Comparison of ENCODE assay signal across 18 cellular contexts in the genomic region with DNA sequence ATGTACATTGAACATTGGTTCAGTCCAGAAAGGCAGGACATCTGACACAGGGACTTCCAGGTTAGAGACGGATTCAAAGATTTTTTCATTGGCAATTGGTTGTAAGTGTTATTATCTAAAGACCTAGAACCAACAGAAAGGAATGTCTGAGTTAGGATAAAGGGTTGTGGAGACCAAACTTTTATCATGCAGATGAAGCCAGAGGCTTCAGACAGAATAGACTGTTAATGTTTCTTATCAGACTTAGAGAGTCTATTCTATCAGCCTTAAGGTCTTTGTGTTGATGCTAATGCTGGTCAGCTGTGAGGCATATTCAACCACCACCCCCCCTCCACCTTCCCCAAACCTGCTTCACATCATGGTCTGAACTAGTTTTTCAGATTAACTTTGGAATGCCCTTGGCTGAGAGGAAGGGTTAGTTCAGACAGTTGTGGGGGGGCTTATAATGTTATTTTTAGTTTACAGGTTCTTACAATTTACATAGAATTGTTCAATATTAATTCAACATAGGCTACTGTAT. TPM values are rescaled to one million over a fixed set of nuclear protein-coding genes. Genes with fewer than 3 reads are reported as not detected.
DNase-seq lines count a peak whose midpoint lies in the region; ATAC-seq, FAIRE-seq and TF ChIP-seq lines count a peak whose summit lies in the region.
"Had no signal": no experiment of that assay in that cellular context is flagged by ENCODE, and none has a peak within 500 bp of the region (broad histone marks: within the 10 kb centered on the region; RNA-seq: fewer than 3 reads in every experiment).

No MANE protein-coding gene starts in this region.

- H3K9ac ChIP-seq in HUES48 (ENCODE audit: low read depth, low read length) (no peak overlapping the region), H1 (replicated peaks in 1 of 4; ENCODE audit: extremely low read depth in 1 of 4, low read depth in 3 of 4, low read length in 3 of 4) (no peak overlapping the region), mesendoderm (ENCODE audit: low read length) (no peak overlapping the region)

- no peaks in the 10 kb centered on the region for H3K79me1 ChIP-seq in H1 (ENCODE audit: low read depth, low read length)
- no peaks in the 10 kb centered on the region for H3K79me1 ChIP-seq in mesendoderm (ENCODE audit: low read length)

- H3K4ac ChIP-seq in H1 (replicated peaks; ENCODE audit: insufficient read length, low read depth, low read length) (no peak overlapping the region), mesendoderm (ENCODE audit: low read depth, low read length) (no peak overlapping the region)

- DNase-seq in H1 (ENCODE audit: low read depth in 1 of 2, low spot score in 2 of 2) (no peak), mesendoderm (peak; percentile 79), A673 (ENCODE audit: low spot score) (no peak)
- DNase-seq: CD8-positive, alpha-beta T cell; COR-L47; DND-41; GDM1; KBM-7 had no signal

- no peaks in the 10 kb centered on the region for H3K79me2 ChIP-seq in H1 (ENCODE audit: control insufficient read depth in 1 of 2, insufficient read depth in 2 of 2, low read length in 2 of 2)
- no peaks in the 10 kb centered on the region for H3K79me2 ChIP-seq in mesendoderm (ENCODE audit: control insufficient read depth, insufficient read depth, low read length)

- FAIRE-seq in H1 (lab: Jason Lieb, UNC): no peak
- FAIRE-seq: A549, D721Med, GM12892, GM19239, H54 had no signal

- H2AFZ ChIP-seq in H1 (ENCODE audit: low read length): no peak overlapping the region

- intact Hi-C loops in A673 (cut with micrococcal nuclease; ENCODE audit: unreplicated experiment): no loop called here

- POLR2A ChIA-PET in H1 (lab: Charles Lee; ENCODE audit: partially characterized antibody): interaction anchor here (2.5 kb wide), 1 partner anchor 73 kb away, joined by 7 read pairs; a partner anchor contains a TSS
- POLR2A ChIA-PET in A673 (lab: Charles Lee; ENCODE audit: low non-redundant PET): no interaction called here

- H3K23ac ChIP-seq in H1 (ENCODE audit: insufficient read length) (no peak overlapping the region), mesendoderm (ENCODE audit: low read length) (no peak overlapping the region)

- no TSS peak for BruUV-seq in A673 (replicated peaks; lab: Mats Ljungman, UMichigan)

- H3K4me1 ChIP-seq in HUES48 (ENCODE audit: control insufficient read depth, insufficient read depth, low read length) (peaks cover 15% of the 10 kb centered on the region), H1 (replicated peaks in 1 of 4; ENCODE audit: control insufficient read depth in 3 of 4, insufficient read depth in 4 of 4, low read length in 3 of 4) (peaks cover 0 to 11% (median 4%) of the 10 kb centered on the region in 4 experiments; a peak in 5 of 7 replicates), mesendoderm (ENCODE audit: control insufficient read depth, low read depth, low read length) (peaks cover 11% of the 10 kb centered on the region), A673 (ENCODE audit: insufficient read depth, low read length, poor library complexity, severe bottlenecking) (no peaks in the 10 kb centered on the region)

- no peak overlapping the region for H2BK20ac ChIP-seq in H1 (ENCODE audit: low read length)

- no peak overlapping the region for H4K5ac ChIP-seq in H1 (ENCODE audit: insufficient read length, low read depth, low read length)
- no peak overlapping the region for H4K5ac ChIP-seq in mesendoderm (ENCODE audit: low read length)

- no peak overlapping the region for H2BK15ac ChIP-seq in H1 (ENCODE audit: low read length)
- no peak overlapping the region for H2BK15ac ChIP-seq in mesendoderm (replicated peaks; ENCODE audit: low read depth)

- no peaks in the 10 kb centered on the region for H3K9me3 ChIP-seq in HUES48 (ENCODE audit: control insufficient read depth, insufficient read depth, low read length)
- H3K9me3 ChIP-seq in H1 (ENCODE audit: insufficient read depth in 2 of 2, low read depth in 1 of 2, low read length in 1 of 2): no peaks in the 10 kb centered on the region
- no peaks in the 10 kb centered on the region for H3K9me3 ChIP-seq in A673 (ENCODE audit: low read depth, low read length, poor library complexity, severe bottlenecking)
- H3K9me3 ChIP-seq: A549 had no signal

- H2BK5ac ChIP-seq in H1 (ENCODE audit: low read depth, low read length): no peak overlapping the region
- H2BK5ac ChIP-seq in mesendoderm (ENCODE audit: low read length): peak overlapping the region; percentile 7

- H3K36me3 ChIP-seq in HUES48 (ENCODE audit: control insufficient read depth, insufficient read depth, low read length) (no peaks in the 10 kb centered on the region), H1 (ENCODE audit: control insufficient read depth in 2 of 4, insufficient read depth in 4 of 4, low read length in 3 of 4) (no peaks in the 10 kb centered on the region), mesendoderm (ENCODE audit: control insufficient read depth, insufficient read depth, low read length) (no peaks in the 10 kb centered on the region), A673 (ENCODE audit: insufficient read depth, low read length, poor library complexity, severe bottlenecking) (no peaks in the 10 kb centered on the region)

- H2BK12ac ChIP-seq in H1 (ENCODE audit: low read depth, low read length): no peak overlapping the region

- H3K27me3 ChIP-seq in HUES48 (ENCODE audit: control insufficient read depth, insufficient read depth, low read length) (peaks cover 44% of the 10 kb centered on the region), H1 (replicated peaks in 1 of 4; ENCODE audit: control insufficient read depth in 3 of 4, extremely low read depth in 1 of 4, insufficient read depth in 3 of 4, low read length in 3 of 4) (peaks cover 9 to 32% (median 28%) of the 10 kb centered on the region in 4 experiments), mesendoderm (ENCODE audit: insufficient read depth, low read length, poor library complexity) (peaks cover 4% of the 10 kb centered on the region), A673 (replicated peaks; ENCODE audit: insufficient read depth, low read depth, low read length, poor library complexity) (peaks cover 13% of the 10 kb centered on the region)

- H3K27ac ChIP-seq in HUES48 (ENCODE audit: low read depth, low read length) (no peak overlapping the region), H1 (ENCODE audit: low read depth, low read length) (no peak overlapping the region), mesendoderm (ENCODE audit: low read depth, low read length) (peak overlapping the region; percentile 12), A673 (ENCODE audit: low read depth, low read length, poor library complexity, severe bottlenecking) (no peak overlapping the region)
- H3K27ac ChIP-seq: A549 had no signal

- H3K23me2 ChIP-seq in H1 (ENCODE audit: low read depth, low read length): peaks cover 11% of the 10 kb centered on the region; the same call in 1 of the 2 replicates

- no peak overlapping the region for H4K8ac ChIP-seq in H1 (ENCODE audit: extremely low read depth, insufficient read depth, low read length)
- H4K8ac ChIP-seq in mesendoderm (ENCODE audit: low read depth, low read length): no peak overlapping the region

- H3K4me2 ChIP-seq in H1 (ENCODE audit: insufficient read depth in 1 of 2, low read depth in 2 of 2, low read length in 2 of 2) (peak overlapping the region; percentile 20 to 43; a peak in 1 of 4 replicates), mesendoderm (ENCODE audit: low read length) (no peak overlapping the region)
- H3K4me2 ChIP-seq: A549 had no signal

- no peak overlapping the region for H2AK5ac ChIP-seq in H1 (ENCODE audit: low read depth, low read length)
- no peak overlapping the region for H2AK5ac ChIP-seq in mesendoderm (ENCODE audit: low read length)

- no peak overlapping the region for H2BK120ac ChIP-seq in H1 (replicated peaks; ENCODE audit: low read depth, low read length)
- H2BK120ac ChIP-seq in mesendoderm (ENCODE audit: low read depth, low read length): no peak overlapping the region

- H3K4me3 ChIP-seq in HUES48 (ENCODE audit: low read depth, low read length) (0 out of 2 replicates have a peak overlapping the region, but pooled peaks have one; percentile 18), H1 (ENCODE audit: extremely low read depth in 1 of 4, insufficient read depth in 2 of 4, low read depth in 3 of 4, low read length in 4 of 4) (peak overlapping the region in 1 of 4 experiments; percentile 11; a peak in 1 of 8 replicates), mesendoderm (ENCODE audit: low read length) (no peak overlapping the region), A673 (ENCODE audit: low read depth, low read length, poor library complexity, severe bottlenecking) (no peak overlapping the region)
- H3K4me3 ChIP-seq: A549 had no signal

- no peak for ATAC-seq in GM19351 (IDR thresholded peaks at IDR 0.05; ENCODE audit: unreplicated experiment)
- ATAC-seq in GM18520 (IDR thresholded peaks at IDR 0.05; ENCODE audit: unreplicated experiment): no peak
- ATAC-seq: A549; CD8-positive, alpha-beta T cell had no signal

- no peak for TF ChIP-seq RAD21 in H1 (IDR thresholded peaks at IDR 0.05 in 1 of 2, conservative IDR thresholded peaks at IDR 0.05 in 1 of 2; ENCODE audit: low read depth in 2 of 2, low read length in 2 of 2)

- H3K14ac ChIP-seq in H1 (ENCODE audit: insufficient read length): no peak overlapping the region

- H4K20me1 ChIP-seq in H1 (replicated peaks in 1 of 2; ENCODE audit: control insufficient read depth in 1 of 2, insufficient read depth in 2 of 2, low read length in 2 of 2): peaks cover 0 to 2% of the 10 kb centered on the region in 2 experiments

- TF ChIP-seq CTCF in H1 (IDR thresholded peaks at IDR 0.05; ENCODE audit: control extremely low read depth in 1 of 3, insufficient read depth in 1 of 3, low read depth in 1 of 3, low read length in 3 of 3) (no peak), A673 (conservative IDR thresholded peaks at IDR 0.05; ENCODE audit: low read depth, low read length) (no peak)

- H4K91ac ChIP-seq in H1 (replicated peaks; ENCODE audit: insufficient read length, low read length): no peak overlapping the region

- no peak for TF ChIP-seq POLR2A in H1 (IDR thresholded peaks at IDR 0.05; ENCODE audit: control extremely low read depth in 1 of 2, low read depth in 2 of 2, low read length in 2 of 2)

- CTCF ChIA-PET in H1 (lab: Charles Lee; ENCODE audit: partially characterized antibody) (interaction anchor here (0.8 to 2.0 kb wide), 5 partner anchors 13 to 64 kb away, joined by 3 to 5 read pairs (median 3); no protein-coding TSS in a partner anchor), A673 (lab: Charles Lee) (no interaction called here)

- no peak overlapping the region for H3K56ac ChIP-seq in H1 (replicated peaks; ENCODE audit: insufficient read length, low read depth, low read length)
- no peak overlapping the region for H3K56ac ChIP-seq in mesendoderm (ENCODE audit: low read length)

- no peak for TF ChIP-seq EP300 in H1 (IDR thresholded peaks at IDR 0.05; ENCODE audit: borderline replicate concordance in 1 of 2, low read depth in 2 of 2, low read length in 2 of 2)

- WGBS in H1 (ENCODE audit: extremely low coverage in 1 of 2, insufficient coverage in 1 of 2, insufficient read length in 1 of 2, insufficient replicate concordance in 2 of 2, low coverage in 1 of 2, low lambda C conversion rate in 2 of 2, missing lambda C conversion rate in 1 of 2), 2 experiments: 81% methylated on average over 1 of the region's 1 CpG; no CpG with 5 or more reads in 1 of the 2 experiments
- no CpG with 5 or more reads among the region's 1 CpG for WGBS in mesendoderm (ENCODE audit: extremely low coverage, insufficient coverage, low lambda C conversion rate)

- H3K18ac ChIP-seq in H1 (ENCODE audit: extremely low read depth, low read length): no peak overlapping the region
- H3K18ac ChIP-seq in mesendoderm (ENCODE audit: low read length): no peak overlapping the region

RNA-seq across cellular contexts. Expression of a gene that starts 2.1 kb away (rescaled TPM):
- 0.09 TPM in 1 of 2 replicates, not detected in the other for total RNA-seq in H1 (2021; fragmentation: NEBNext Ultra II Directional; extraction: Animal tissue kit (Norgen Biotek cat#: 25700))
- polyA plus RNA-seq in H1 (2011; rRNA removed): 0.08 and 0.09 TPM in 2 replicates
- polyA plus RNA-seq in H1 (2011; cell fraction: cytosol; rRNA removed): 0.10 TPM
- 0.14 TPM for polyA plus RNA-seq in H1 (2011; cell fraction: nucleus; rRNA removed)
- polyA plus RNA-seq in H1 (2012, experiment 1 of 2): 0.07 to 0.31 TPM (median 0.17 TPM) in 4 replicates
- 0.04 TPM for polyA plus RNA-seq in H1 (2012, experiment 2 of 2)
- 0.02 TPM for polyA plus RNA-seq in H1 (2013, experiment 1 of 2)
- 0.09 TPM for polyA plus RNA-seq in H1 (2013, experiment 2 of 2)
- polyA minus RNA-seq in H1 (2011; rRNA and poly(A)+ RNA removed): 0.16 and 0.46 TPM in 2 replicates
- not detected for polyA minus RNA-seq in H1 (2011; cell fraction: cytosol; rRNA and poly(A)+ RNA removed)
- 0.30 TPM for polyA minus RNA-seq in H1 (2011; cell fraction: nucleus; rRNA and poly(A)+ RNA removed)
- not detected for polyA plus RNA-seq in mesendoderm (2013, experiment 1 of 2)
- polyA plus RNA-seq in mesendoderm (2013, experiment 2 of 2): 0.06 TPM
- not detected in 2 replicates for total RNA-seq in A673 (2021)
- total RNA-seq: CD8-positive, alpha-beta T cell had no signal

RNA-seq across cellular contexts. Expression of a gene that starts 42.3 kb away (rescaled TPM):
- total RNA-seq in H1 (2021; fragmentation: NEBNext Ultra II Directional; extraction: Animal tissue kit (Norgen Biotek cat#: 25700)): not detected in 2 replicates
- 0.12 and 0.13 TPM in 2 replicates for polyA plus RNA-seq in H1 (2011; rRNA removed)
- polyA plus RNA-seq in H1 (2011; cell fraction: cytosol; rRNA removed): 0.14 TPM
- polyA plus RNA-seq in H1 (2011; cell fraction: nucleus; rRNA removed): 0.20 TPM
- 0.44 to 0.55 TPM in 2 of 4 replicates, not detected in the others for polyA plus RNA-seq in H1 (2012, experiment 1 of 2)
- 0.71 TPM for polyA plus RNA-seq in H1 (2012, experiment 2 of 2)
- polyA plus RNA-seq in H1 (2013, experiment 1 of 2): not detected
- 0.06 TPM for polyA plus RNA-seq in H1 (2013, experiment 2 of 2)
- not detected in 2 replicates for polyA minus RNA-seq in H1 (2011; rRNA and poly(A)+ RNA removed)
- not detected for polyA minus RNA-seq in H1 (2011; cell fraction: cytosol; rRNA and poly(A)+ RNA removed)
- polyA minus RNA-seq in H1 (2011; cell fraction: nucleus; rRNA and poly(A)+ RNA removed): not detected
- 1.1 TPM for polyA plus RNA-seq in mesendoderm (2013, experiment 1 of 2)
- polyA plus RNA-seq in mesendoderm (2013, experiment 2 of 2): 1.1 TPM
- not detected in 2 replicates for total RNA-seq in A673 (2021)
- total RNA-seq: CD8-positive, alpha-beta T cell; HT1080 had no signal
- polyA plus RNA-seq: A549, CD14-positive monocyte had no signal
